Comparison of ENCODE assay signal across 23 cellular contexts in genomic region chr11:8026982-8027381, GRCh38.
"Had no signal": no experiment of that assay in that cellular context is flagged by ENCODE, and none has a peak within 500 bp of the region (broad histone marks: within the 10 kb centered on the region; RNA-seq: fewer than 3 reads in every experiment).

No MANE protein-coding gene starts in this region.

- H3K4me3 Mint-ChIP-seq: endodermal cell, naive B cell, nephron had no signal

- H3K4me1 ChIP-seq: psoas muscle, sigmoid colon, stomach, transverse colon had no signal

- H3K4me3 ChIP-seq: coronary artery, heart right ventricle, psoas muscle, sigmoid colon, stomach, thoracic aorta, transverse colon had no signal

- H3K27ac Mint-ChIP-seq: endodermal cell, naive B cell, nephron had no signal

- H3K4me1 Mint-ChIP-seq: endodermal cell, naive B cell, nephron had no signal

- H3K27me3 ChIP-seq: sigmoid colon had no signal

- H3K9me3 ChIP-seq: heart right ventricle, psoas muscle, sigmoid colon, stomach, thoracic aorta, transverse colon had no signal

- H3K36me3 Mint-ChIP-seq: naive B cell had no signal

- H3K36me3 ChIP-seq: heart right ventricle, sigmoid colon, stomach, thoracic aorta, transverse colon had no signal

- ATAC-seq: heart right ventricle, psoas muscle had no signal

- H3K9me3 Mint-ChIP-seq: endodermal cell, naive B cell, nephron had no signal

- FAIRE-seq: endothelial cell of umbilical vein, islet of Langerhans, small intestine had no signal

- DNase-seq: effector CD4-positive, alpha-beta T cell; endodermal cell; erythroblast; foreskin melanocyte; heart right ventricle; hypothalamus; kidney glomerular epithelial cell; mesendoderm; naive B cell; psoas muscle; retina; sigmoid colon; small intestine; stimulated activated CD4-positive, alpha-beta T cell treated with anti-CD3 and anti-CD28 coated beads, Interleukin-12 subunit alpha, Interleukin-12 subunit beta, amount 100 ng/mL, for 4 hours; stimulated activated naive CD4-positive, alpha-beta T cell; stomach; substantia nigra; transverse colon had no signal

- H3K27ac ChIP-seq: coronary artery, heart right ventricle, psoas muscle, sigmoid colon, stomach, thoracic aorta, transverse colon had no signal
